8 cellular contexts compared by ENCODE assay signal in genomic region chr21:44938976-44939531, GRCh38. TPM values are rescaled to one million over a fixed set of nuclear protein-coding genes. Genes with fewer than 3 reads are reported as not detected.
DNase-seq lines count a peak whose midpoint lies in the region; FAIRE-seq and TF ChIP-seq lines count a peak whose summit lies in the region.

No MANE protein-coding gene starts in this region.

- H3K36me3 ChIP-seq in WERI-Rb-1 = peaks cover 39% of the 10 kb centered on the region
- H3K36me3 ChIP-seq in right atrium auricular region = peaks cover 6% of the 10 kb centered on the region

- H3K27me3 ChIP-seq in WERI-Rb-1 (ENCODE audit: insufficient read depth, low read depth, severe bottlenecking) = no peaks in the 10 kb centered on the region
- H3K27me3 ChIP-seq in right atrium auricular region = no peaks in the 10 kb centered on the region

- FAIRE-seq in GM19239 (lab: Jason Lieb, UNC) = peak; percentile 42

- no peak for TF ChIP-seq CTCF in WERI-Rb-1 (IDR thresholded peaks at IDR 0.05; ENCODE audit: low read depth, low read length)
- no peak for TF ChIP-seq CTCF in right atrium auricular region (IDR thresholded peaks at IDR 0.05)

- peak overlapping the region; percentile 83 for H3K27ac ChIP-seq in WERI-Rb-1
- H3K27ac ChIP-seq in right atrium auricular region = peak overlapping the region; percentile 70 to 80

- DNase-seq in GM19239 (ENCODE audit: insufficient read length, low spot score) (no peak), WERI-Rb-1 (peak; percentile 6), right atrium auricular region (ENCODE audit: low spot score) (no peak), skeletal muscle cell (ENCODE audit: low read depth) (no peak), occipital lobe (lab: John Stamatoyannopoulos, UW) (no peak), NCI-H510A treated with DMSO at 0.1 percent for 48 hours (lab: John Stamatoyannopoulos, UW) (no peak), NCI-H187 treated with DMSO at 0.1 percent for 48 hours (lab: John Stamatoyannopoulos, UW) (no peak), cortex of kidney (lab: John Stamatoyannopoulos, UW) (no peak)

- H3K4me3 ChIP-seq in WERI-Rb-1 (ENCODE audit: low read depth, low read length) = peak overlapping the region; percentile 77
- H3K4me3 ChIP-seq in right atrium auricular region = peak overlapping the region; percentile 69 to 75
- peak overlapping the region; percentile 87 for H3K4me3 ChIP-seq in skeletal muscle cell (ENCODE audit: low read depth, low read length)

- H3K9me3 ChIP-seq in WERI-Rb-1 (ENCODE audit: severe bottlenecking) (no peaks in the 10 kb centered on the region), right atrium auricular region (no peaks in the 10 kb centered on the region)

- peaks cover 0 to 25% of the 10 kb centered on the region in 2 donors for H3K4me1 ChIP-seq in right atrium auricular region

RNA-seq across cellular contexts. Expression of gene SLX9, which starts 0.8 kb away (rescaled TPM):
- total RNA-seq in right atrium auricular region (10 to 100 TPM; 15.9 to 18.8 TPM), occipital lobe (6.1 TPM)

RNA-seq across cellular contexts. Expression of gene ITGB2, which starts 18.4 kb away (rescaled TPM):
- total RNA-seq in right atrium auricular region (10 to 100 TPM; 16.7 to 63.6 TPM), occipital lobe (9.2 TPM)
